ENCODE assay signal across 8 cellular contexts in genomic region chr6:109690373-109690739, GRCh38. TPM values are rescaled to one million over a fixed set of nuclear protein-coding genes. Genes with fewer than 3 reads are reported as not detected.
DNase-seq lines count a peak whose midpoint lies in the region; ATAC-seq and TF ChIP-seq lines count a peak whose summit lies in the region.

No MANE protein-coding gene starts in this region.

- no peak for TF ChIP-seq CTCF in Calu3 (IDR thresholded peaks at IDR 0.05; ENCODE audit: unreplicated experiment)

- peak; percentile 38 for ATAC-seq in GM21447 (IDR thresholded peaks at IDR 0.05; ENCODE audit: unreplicated experiment)

- WGBS in iPS DF 6.9 (ENCODE audit: insufficient coverage, insufficient read length): no CpG with 5 or more reads among the region's 24 CpGs

- no peak for TF ChIP-seq EP300 in Ishikawa (IDR thresholded peaks at IDR 0.05; ENCODE audit: borderline replicate concordance)

- 0 out of 2 replicates have a peak, but pooled peaks cover 2% of the 10 kb centered on the region for H3K4me1 ChIP-seq in iPS DF 6.9 (ENCODE audit: control insufficient read depth, insufficient read depth, low read length)

- BruUV-seq in Calu3 (replicated peaks; lab: Mats Ljungman, UMichigan): no TSS peak

- peak overlapping the region; percentile 86 for H3K4me3 ChIP-seq in iPS DF 6.9 (ENCODE audit: low read length)
- peak overlapping the region; percentile 94 for H3K4me3 ChIP-seq in skeletal muscle cell (ENCODE audit: low read depth, low read length)

- H3K27me3 ChIP-seq in iPS DF 6.9 (ENCODE audit: control insufficient read depth, insufficient read depth, low read length): no peaks in the 10 kb centered on the region

- H3K27ac Mint-ChIP-seq in Calu3 (ENCODE audit: unreplicated experiment): peak overlapping the region; percentile 73

- peak overlapping the region; percentile 77 for H3K4me3 Mint-ChIP-seq in Calu3 (ENCODE audit: low read depth, unreplicated experiment)

- TF ChIP-seq RAD21 in Ishikawa (IDR thresholded peaks at IDR 0.05; ENCODE audit: low read depth): no peak

- no peaks in the 10 kb centered on the region for H3K36me3 ChIP-seq in iPS DF 6.9 (ENCODE audit: control insufficient read depth, insufficient read depth, low read length)

- CTCF ChIA-PET in Calu3 (lab: Charles Lee): interaction anchor here (1.4 kb wide), 1 partner anchor 212 kb away, joined by 3 read pairs; no protein-coding TSS in a partner anchor

- H3K9me3 Mint-ChIP-seq in Calu3 (ENCODE audit: low read depth, unreplicated experiment): no peaks in the 10 kb centered on the region

- H3K36me3 Mint-ChIP-seq in Calu3 (ENCODE audit: insufficient read depth, unreplicated experiment): peaks cover 18% of the 10 kb centered on the region

- H3K27ac ChIP-seq in angular gyrus (ENCODE audit: low read depth, low read length) (peak overlapping the region; percentile 83), iPS DF 6.9 (ENCODE audit: low read length) (no peak overlapping the region)

- H3K4me1 Mint-ChIP-seq in Calu3 (ENCODE audit: low read depth, unreplicated experiment): peaks cover 18% of the 10 kb centered on the region

- H3K27me3 Mint-ChIP-seq in Calu3 (ENCODE audit: unreplicated experiment): no peaks in the 10 kb centered on the region

- no peaks in the 10 kb centered on the region for H3K9me3 ChIP-seq in iPS DF 6.9 (ENCODE audit: control insufficient read depth, insufficient read depth, low read length)

- DNase-seq in Calu3 (peak; percentile 77), T follicular helper cell (ENCODE audit: low read depth) (peak; percentile 47), iPS DF 6.9 (ENCODE audit: low read depth, low spot score) (peak; percentile 61), skeletal muscle cell (ENCODE audit: low read depth) (no peak), NCI-H1694 treated with DMSO at 0.1 percent for 48 hours (lab: John Stamatoyannopoulos, UW) (no peak)

- intact Hi-C loops in Calu3 (cut with micrococcal nuclease; ENCODE audit: unreplicated experiment): loop anchor here (2.0 to 5.0 kb wide), 2 partner anchors 93 to 164 kb away; no protein-coding TSS in a partner anchor

TF ChIP-seq in Ishikawa, 13 proteins besides CTCF, POLR2A, EP300 and RAD21:
- TF ChIP-seq ZBTB7A (IDR thresholded peaks at IDR 0.05; ENCODE audit: low read depth): peak; percentile 74
- no peak for TF ChIP-seq MAX (IDR thresholded peaks at IDR 0.05)
- no peak for TF ChIP-seq REST (IDR thresholded peaks at IDR 0.05; ENCODE audit: low read depth)
- no peak for TF ChIP-seq EGR1 (IDR thresholded peaks at IDR 0.05)
- TF ChIP-seq FOXM1 (IDR thresholded peaks at IDR 0.05; ENCODE audit: borderline replicate concordance, low read depth): no peak
- TF ChIP-seq TCF12 (IDR thresholded peaks at IDR 0.05; ENCODE audit: low read depth): no peak
- no peak; the same call in 1 of the 2 replicates for TF ChIP-seq TAF1 (IDR thresholded peaks at IDR 0.05; ENCODE audit: low read depth)
- no peak for TF ChIP-seq CREB1 (IDR thresholded peaks at IDR 0.05; ENCODE audit: low read depth)
- TF ChIP-seq TEAD4 (IDR thresholded peaks at IDR 0.05): no peak
- no peak for TF ChIP-seq USF1 (IDR thresholded peaks at IDR 0.05)
- 0 out of 2 replicates have a peak, but pooled peaks have one; percentile 41 for TF ChIP-seq YY1 (IDR thresholded peaks at IDR 0.05; ENCODE audit: low read depth)
- no peak for TF ChIP-seq CEBPB (IDR thresholded peaks at IDR 0.05)
- no peak for TF ChIP-seq NFIC (IDR thresholded peaks at IDR 0.05)

RNA-seq across cellular contexts. Expression of gene AK9, which starts 0.6 kb away (rescaled TPM):
- total RNA-seq in Calu3 (2022): 5.6 and 7.6 TPM in 2 replicates

RNA-seq across cellular contexts. Expression of gene FIG4, which starts 0.7 kb away (rescaled TPM):
- 11.4 and 14.7 TPM in 2 replicates for total RNA-seq in Calu3 (2022)

Comparison
In these comparisons a context has a peak if more than half of its experiments do, and no peak if none do; other contexts are left out.
1. DNase-seq: peak in Calu3 (single experiment), T follicular helper cell (single experiment) and iPS DF 6.9 (single experiment); none in skeletal muscle cell (single experiment) and NCI-H1694 treated with DMSO at 0.1 percent for 48 hours (single experiment).